Comparison of ENCODE assay signal across 8 cellular contexts in genomic region chr6:30212865-30213653, GRCh38. TPM values are rescaled to one million over a fixed set of nuclear protein-coding genes. Genes with fewer than 3 reads are reported as not detected.
DNase-seq lines count a peak whose midpoint lies in the region; ATAC-seq and TF ChIP-seq lines count a peak whose summit lies in the region.

Gene TRIM26, minus strand, starts transcription at chr6:30213406. Its CDS starts 14,303 bp downstream, at chr6:30199103.

- TF ChIP-seq POLR2A in esophagus squamous epithelium (IDR thresholded peaks at IDR 0.05), result peak; percentile 80 to 99 (median 96)

- intact Hi-C loops in esophagus squamous epithelium (cut with DNase I), result no loop called here

- H3K9me3 ChIP-seq in Karpas-422 (ENCODE audit: low read length) (no peaks in the 10 kb centered on the region), esophagus squamous epithelium (no peaks in the 10 kb centered on the region)

- H3K4me1 ChIP-seq in Karpas-422 (ENCODE audit: low read length) (peaks cover 56% of the 10 kb centered on the region), esophagus squamous epithelium (peaks cover 11 to 54% (median 35%) of the 10 kb centered on the region in 3 donors)

- H3K4me3 ChIP-seq in Karpas-422 (ENCODE audit: low read length) (peak within 1 kb of the TSS; percentile 81), esophagus squamous epithelium (peak within 1 kb of the TSS; percentile 70 to 94 (median 77))

- 1% methylated on average over 21 to 25 of the region's 59 CpGs for WGBS in esophagus squamous epithelium, 2 donors

- no peak for TF ChIP-seq CTCF in esophagus squamous epithelium (IDR thresholded peaks at IDR 0.05)

- peaks cover 50% of the 10 kb centered on the region for H3K79me2 ChIP-seq in Karpas-422 (ENCODE audit: low read length)

- H3K4me2 ChIP-seq in Karpas-422 (ENCODE audit: low read depth, low read length, poor library complexity, severe bottlenecking), result peak within 1 kb of the TSS; percentile 91

- H3K9me2 ChIP-seq in Karpas-422 (replicated peaks; ENCODE audit: insufficient read depth, low read length), result no peaks in the 10 kb centered on the region

- peak within 1 kb of the TSS; percentile 76 for H2AFZ ChIP-seq in Karpas-422 (ENCODE audit: low read length)

- H3K27me3 ChIP-seq in Karpas-422 (ENCODE audit: low read length) (no peaks in the 10 kb centered on the region), esophagus squamous epithelium (no peaks in the 10 kb centered on the region)

- H3K27ac ChIP-seq in Karpas-422 (ENCODE audit: low read length) (peak within 1 kb of the TSS; percentile 81), esophagus squamous epithelium (peak within 1 kb of the TSS; percentile 97 to 100 (median 98))

- no peaks in the 10 kb centered on the region for H3K36me3 ChIP-seq in Karpas-422 (ENCODE audit: insufficient read depth, low read length)
- H3K36me3 ChIP-seq in esophagus squamous epithelium, result no peaks in the 10 kb centered on the region

- H3K9ac ChIP-seq in Karpas-422 (ENCODE audit: low read length), result peak within 1 kb of the TSS; percentile 94

- peaks cover 12% of the 10 kb centered on the region; the same call in 1 of the 2 replicates for H4K20me1 ChIP-seq in Karpas-422 (ENCODE audit: insufficient read depth, low read depth, low read length)

- ATAC-seq in GM21825 (IDR thresholded peaks at IDR 0.05; ENCODE audit: unreplicated experiment), result peak; percentile 71

- peak; percentile 98 for DNase-seq in DMS79 treated with DMSO at 0.1 percent for 48 hours (lab: John Stamatoyannopoulos, UW)
- peak; percentile 99 for DNase-seq in Karpas-422
- peak; percentile 97 for DNase-seq in RKO (ENCODE audit: low spot score)
- DNase-seq in activated T-helper 1 cell treated with Interleukin-2 at 50 U/mL for 16 hours (ENCODE audit: low read depth), result peak; percentile 94
- DNase-seq in esophagus squamous epithelium (lab: John Stamatoyannopoulos, UW), result peak; percentile 86
- DNase-seq in myocyte (ENCODE audit: low read depth), result peak; percentile 98
- DNase-seq in stimulated activated CD8-positive, alpha-beta memory T cell treated with anti-CD3 and anti-CD28 coated beads, Interleukin-7, amount 100 ng/mL, for 48 hours (ENCODE audit: extremely low read depth in 1 of 2, low read depth in 1 of 2), result peak; percentile 92 to 96

RNA-seq across cellular contexts. Expression of gene TRIM26, which starts in this region (rescaled TPM):
- total RNA-seq in Karpas-422 (2014; rRNA removed; shearing (Covaris generic); ENCODE audit: low replicate concordance), result 37.0 and 49.7 TPM in 2 replicates
- total RNA-seq in esophagus squamous epithelium (10 to 100 TPM; 52.3 to 76.3 (median 63.3) TPM), myocyte (13.7 and 22.4 TPM in 2 replicates)
- 26.9 TPM for polyA plus RNA-seq in myocyte (2012)

Comparison
In these comparisons a context has a peak if more than half of its experiments do, and no peak if none do; other contexts are left out.
1. Peak in every context shown above with its lines: DNase-seq, ATAC-seq, H3K4me3 ChIP-seq and H3K27ac ChIP-seq.